In genomic region chr2:43100883-43101662, GRCh38 we compare ENCODE assay signal across 11 cellular contexts.
DNase-seq lines count a peak whose midpoint lies in the region; ATAC-seq and TF ChIP-seq lines count a peak whose summit lies in the region.
"Had no signal": no experiment of that assay in that cellular context is flagged by ENCODE, and none has a peak within 500 bp of the region (broad histone marks: within the 10 kb centered on the region; RNA-seq: fewer than 3 reads in every experiment).

No MANE protein-coding gene starts in this region.

- no peaks in the 10 kb centered on the region for H3K79me2 ChIP-seq in parathyroid adenoma

- H2AFZ ChIP-seq in parathyroid adenoma: peak overlapping the region; percentile 99

- peak in 1 of 2 donors; percentile 37 for TF ChIP-seq POLR2A in adrenal gland (IDR thresholded peaks at IDR 0.05)

- no peak overlapping the region for H3K9ac ChIP-seq in parathyroid adenoma

- H3K4me2 ChIP-seq in parathyroid adenoma (ENCODE audit: low read length): peak overlapping the region; percentile 69

- H3K4me1 ChIP-seq in adrenal gland (replicated peaks in 1 of 2) (peaks cover 0 to 28% of the 10 kb centered on the region in 2 donors), right cardiac atrium (ENCODE audit: control insufficient read depth, insufficient read depth, low read length) (peaks cover 12% of the 10 kb centered on the region), parathyroid adenoma (peaks cover 3% of the 10 kb centered on the region)

- ATAC-seq in right cardiac atrium (peak; percentile 60 to 75), HG02678 (IDR thresholded peaks at IDR 0.05; ENCODE audit: unreplicated experiment) (no peak), GM19455 (IDR thresholded peaks at IDR 0.05; ENCODE audit: unreplicated experiment) (no peak)
- ATAC-seq: activated CD8-positive, alpha-beta T cell treated with anti-CD3 and anti-CD28 coated beads, Interleukin-2, amount 10 ng/mL, durations not matched to agents 7 days and 5 days had no signal

- no peak for TF ChIP-seq CTCF in adrenal gland (IDR thresholded peaks at IDR 0.05)
- no peak for TF ChIP-seq CTCF in parathyroid adenoma (IDR thresholded peaks at IDR 0.05)

- 49 to 54% (median 52%) methylated on average over 19 to 56 of the region's 56 CpGs for WGBS in adrenal gland, 4 donors
- WGBS in right cardiac atrium: 17% methylated on average over 56 of the region's 56 CpGs

- intact Hi-C loops in adrenal gland (cut with DNase I): no loop called here
- intact Hi-C loops in right cardiac atrium (cut with DNase I): loop anchor here in 2 of 4 donors (10.0 kb wide), 2 partner anchors 66 to 124 kb away; partner anchors contain the start of gene ZFP36L2 (in 1 of the 2)

- DNase-seq in C1 segment of cervical spinal cord (lab: John Stamatoyannopoulos, UW) (peak in 13 of 14 donors; percentile 68 to 99 (median 94)), adrenal gland (peak in 2 of 7 donors; percentile 32 to 45), right cardiac atrium (peak; percentile 81 to 91 (median 90)), 8988T (no peak), NCI-H2171 treated with DMSO at 0.1 percent for 48 hours (lab: John Stamatoyannopoulos, UW) (no peak)
- DNase-seq: activated CD8-positive, alpha-beta T cell treated with anti-CD3 and anti-CD28 coated beads, Interleukin-2, amount 10 ng/mL, durations not matched to agents 7 days and 5 days; EL had no signal

- H3K27ac ChIP-seq in adrenal gland (peak overlapping the region in 4 of 5 donors; percentile 55 to 86 (median 76)), right cardiac atrium (ENCODE audit: low read length) (peak overlapping the region; percentile 98), parathyroid adenoma (peak overlapping the region; percentile 45)
- H3K27ac ChIP-seq: HL-60 had no signal

- no peaks in the 10 kb centered on the region for H3K9me3 ChIP-seq in adrenal gland (replicated peaks in 1 of 3)
- H3K9me3 ChIP-seq in right cardiac atrium (ENCODE audit: control insufficient read depth, low read length): no peaks in the 10 kb centered on the region
- H3K9me3 ChIP-seq in parathyroid adenoma (ENCODE audit: control insufficient read depth, low read length): no peaks in the 10 kb centered on the region

- no peaks in the 10 kb centered on the region for H3K27me3 ChIP-seq in adrenal gland
- no peaks in the 10 kb centered on the region for H3K27me3 ChIP-seq in right cardiac atrium (ENCODE audit: control insufficient read depth, insufficient read depth)
- no peaks in the 10 kb centered on the region for H3K27me3 ChIP-seq in parathyroid adenoma (ENCODE audit: control insufficient read depth, insufficient read depth, low read length)

- H3K36me3 ChIP-seq in adrenal gland (replicated peaks in 1 of 2): no peaks in the 10 kb centered on the region
- H3K36me3 ChIP-seq in parathyroid adenoma (ENCODE audit: control insufficient read depth, insufficient read depth, low read length): no peaks in the 10 kb centered on the region

- H3K4me3 ChIP-seq in adrenal gland (peak overlapping the region in 2 of 4 donors; percentile 24 to 40), right cardiac atrium (ENCODE audit: low read length) (peak overlapping the region; percentile 39), parathyroid adenoma (ENCODE audit: low read depth, low read length) (peak overlapping the region; percentile 23)

Comparison
In these comparisons a context has a peak if more than half of its experiments do, and no peak if none do; other contexts are left out.
1. DNase-seq: peak in C1 segment of cervical spinal cord (13 of 14) and right cardiac atrium (3 of 3); none in 8988T (single experiment) and NCI-H2171 treated with DMSO at 0.1 percent for 48 hours (single experiment).
2. H3K27ac ChIP-seq: peak in every context shown above with its lines; median percentile 98 in right cardiac atrium; 76 in adrenal gland; 45 in parathyroid adenoma.
3. ATAC-seq: peak in right cardiac atrium (2 of 2); none in HG02678 (single experiment) and GM19455 (single experiment).